ENCODE assay signal across 1 cellular context in genomic region chr12:116373610-116374606, GRCh38.
TF ChIP-seq lines count a peak whose summit lies in the region.

No MANE protein-coding gene starts in this region.

TF ChIP-seq in IMR-90, 13 proteins besides CTCF, POLR2A, EP300 and RAD21 (continued from another document):
- TF ChIP-seq CEBPB (IDR thresholded peaks at IDR 0.05; ENCODE audit: low read depth, low read length) (no peak), FOS (IDR thresholded peaks at IDR 0.05; ENCODE audit: low read depth, low read length) (no peak)
